10 cellular contexts compared by ENCODE assay signal in the genomic region with DNA sequence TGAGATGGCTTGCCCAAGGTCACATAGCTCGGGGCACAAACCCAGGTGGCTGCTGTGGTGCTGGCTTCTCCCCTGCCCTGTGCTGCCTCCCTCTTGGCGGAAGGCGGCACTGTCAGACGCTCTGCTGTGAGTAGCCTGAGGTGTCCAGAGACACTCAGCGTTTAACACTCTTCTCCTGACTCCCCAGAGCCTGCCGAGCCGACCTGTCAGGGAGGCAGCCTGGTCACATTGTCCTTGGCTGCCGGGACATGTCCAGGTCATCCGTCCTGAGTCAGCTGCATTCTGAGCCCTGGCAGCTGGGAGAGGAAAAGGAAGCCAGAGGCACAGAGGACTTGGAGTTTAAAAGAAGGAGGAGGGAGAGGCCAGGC. TPM values are rescaled to one million over a fixed set of nuclear protein-coding genes. Genes with fewer than 3 reads are reported as not detected.
DNase-seq lines count a peak whose midpoint lies in the region; ATAC-seq and TF ChIP-seq lines count a peak whose summit lies in the region.
"Had no signal": no experiment of that assay in that cellular context is flagged by ENCODE, and none has a peak within 500 bp of the region (broad histone marks: within the 10 kb centered on the region; RNA-seq: fewer than 3 reads in every experiment).

No MANE protein-coding gene starts in this region.

- no peak overlapping the region for H3K23ac ChIP-seq in mesenchymal stem cell (ENCODE audit: low read length in 2 of 2)

- no peak for TF ChIP-seq POLR2A in lower leg skin (IDR thresholded peaks at IDR 0.05)

- intact Hi-C loops in colonic mucosa (cut with DNase I) (no loop called here), lower leg skin (cut with DNase I; ENCODE audit: low total_unique reads) (no loop called here)

- H3K14ac ChIP-seq in mesenchymal stem cell (ENCODE audit: low read length in 2 of 2): no peak overlapping the region

- no peak overlapping the region for H2BK5ac ChIP-seq in mesenchymal stem cell (ENCODE audit: low read depth, low read length, poor library complexity, severe bottlenecking)

- H3K18ac ChIP-seq in mesenchymal stem cell (ENCODE audit: low read depth in 1 of 2, low read length in 2 of 2): no peak overlapping the region

- no peaks in the 10 kb centered on the region for H3K27me3 ChIP-seq in BJ (ENCODE audit: control insufficient read depth, insufficient read depth, low read length)
- no peaks in the 10 kb centered on the region for H3K27me3 ChIP-seq in colonic mucosa
- H3K27me3 ChIP-seq in mesenchymal stem cell (ENCODE audit: control insufficient read depth in 1 of 2, insufficient read depth in 1 of 2, low read length in 2 of 2): peaks cover 4 to 18% of the 10 kb centered on the region in 2 experiments

- no peak overlapping the region for H4K91ac ChIP-seq in mesenchymal stem cell (ENCODE audit: low read length)

- H3K4ac ChIP-seq in mesenchymal stem cell (ENCODE audit: low read depth in 1 of 2, low read length in 2 of 2): no peak overlapping the region

- H3K4me1 ChIP-seq in colonic mucosa (peaks cover 15% of the 10 kb centered on the region), mesenchymal stem cell (ENCODE audit: control insufficient read depth, insufficient read depth, low read depth, low read length) (peaks cover 21% of the 10 kb centered on the region)

- H3K4me2 ChIP-seq in mesenchymal stem cell (ENCODE audit: low read length, poor library complexity, severe bottlenecking): no peak overlapping the region

- H3K4me3 ChIP-seq in BJ (ENCODE audit: low read depth, low read length): no peak overlapping the region
- no peak overlapping the region for H3K4me3 ChIP-seq in colonic mucosa
- no peak overlapping the region for H3K4me3 ChIP-seq in mesenchymal stem cell (ENCODE audit: insufficient read depth in 1 of 2, low read depth in 1 of 2, low read length in 2 of 2)
- H3K4me3 ChIP-seq in lower leg skin (ENCODE audit: low read depth, poor library complexity, severe bottlenecking): no peak overlapping the region

- H2BK12ac ChIP-seq in mesenchymal stem cell (ENCODE audit: low read length in 2 of 2): no peak overlapping the region

- H4K8ac ChIP-seq in mesenchymal stem cell (ENCODE audit: low read length): no peak overlapping the region

- H3K9me3 ChIP-seq in colonic mucosa (no peaks in the 10 kb centered on the region), mesenchymal stem cell (ENCODE audit: control insufficient read depth, low read length) (no peaks in the 10 kb centered on the region)

- H3K9ac ChIP-seq in colonic mucosa (ENCODE audit: low read depth in 2 of 2, low read length in 2 of 2): peak overlapping the region in 1 of 2 donors; percentile 22
- no peak overlapping the region for H3K9ac ChIP-seq in mesenchymal stem cell (ENCODE audit: low read length)

- H2BK15ac ChIP-seq in mesenchymal stem cell (ENCODE audit: low read depth, poor library complexity, severe bottlenecking): no peak overlapping the region

- WGBS in mesenchymal stem cell: 43% methylated on average over 9 of the region's 9 CpGs
- 15 to 26% methylated on average over 6 to 9 of the region's 9 CpGs for WGBS in lower leg skin, 2 donors

- no peaks in the 10 kb centered on the region for H3K79me1 ChIP-seq in mesenchymal stem cell (replicated peaks; ENCODE audit: low read length, poor library complexity, severe bottlenecking)

- H2AFZ ChIP-seq in mesenchymal stem cell (ENCODE audit: low read depth, low read length): peak overlapping the region; percentile 24

- TF ChIP-seq CTCF in BJ (IDR thresholded peaks at IDR 0.05; ENCODE audit: insufficient read depth, low read depth, low read length) (peak; percentile 45), colonic mucosa (IDR thresholded peaks at IDR 0.05) (peak; percentile 38), lower leg skin (IDR thresholded peaks at IDR 0.05) (no peak)

- H3K36me3 ChIP-seq in BJ (ENCODE audit: control insufficient read depth, insufficient read depth, low read length) (no peaks in the 10 kb centered on the region), colonic mucosa (no peaks in the 10 kb centered on the region), mesenchymal stem cell (ENCODE audit: control insufficient read depth in 1 of 2, insufficient read depth in 2 of 2, low read depth in 1 of 2, low read length in 2 of 2) (no peaks in the 10 kb centered on the region)

- H2BK120ac ChIP-seq in mesenchymal stem cell (ENCODE audit: low read depth, low read length): no peak overlapping the region

- no peak overlapping the region for H2AK5ac ChIP-seq in mesenchymal stem cell (ENCODE audit: low read length, severe bottlenecking)

- CTCF ChIA-PET in BJ (lab: Yijun Ruan, JAX): interaction anchor here (1.1 to 1.9 kb wide), 5 partner anchors 8 to 85 kb away, joined by 3 to 9 read pairs (median 5); a partner anchor contains a TSS

- peak overlapping the region; percentile 33 for H3K27ac ChIP-seq in colonic mucosa
- no peak overlapping the region for H3K27ac ChIP-seq in mesenchymal stem cell (ENCODE audit: low read length, poor library complexity, severe bottlenecking)

- DNase-seq in BJ (ENCODE audit: low read depth) (no peak), NCI-H146 (lab: John Stamatoyannopoulos, UW) (peak; percentile 56), colonic mucosa (peak; percentile 66), mesenchymal stem cell (peak; percentile 14), lower leg skin (ENCODE audit: low spot score in 2 of 2) (no peak), NCI-H1694 (lab: John Stamatoyannopoulos, UW) (no peak)

- ATAC-seq in HG02610 (IDR thresholded peaks at IDR 0.05; ENCODE audit: unreplicated experiment) (no peak), GM18861 (IDR thresholded peaks at IDR 0.05; ENCODE audit: unreplicated experiment) (no peak)

- POLR2A ChIA-PET in BJ (lab: Charles Lee): no interaction called here

RNA-seq across cellular contexts. Expression of a gene that starts 4.7 kb away (rescaled TPM):
- polyA plus RNA-seq in BJ (2011; rRNA removed): not detected in 2 replicates
- not detected in 2 replicates for polyA minus RNA-seq in BJ (2011; rRNA and poly(A)+ RNA removed)
- total RNA-seq in colonic mucosa: not detected
- not detected for polyA plus RNA-seq in mesenchymal stem cell (2013, experiment 1 of 2)
- not detected for polyA plus RNA-seq in mesenchymal stem cell (2013, experiment 2 of 2)
- 1 to 10 TPM in 1 of 4 donors, under 1 TPM in 1, not detected in 2; 0.29 to 1.3 TPM for total RNA-seq in lower leg skin
- total RNA-seq: SK-MEL-5 had no signal
- polyA plus RNA-seq: neural cell had no signal

RNA-seq across cellular contexts. Expression of a gene that starts 9.1 kb away (rescaled TPM):
- polyA plus RNA-seq in BJ (2011; rRNA removed): not detected in 2 replicates
- polyA minus RNA-seq in BJ (2011; rRNA and poly(A)+ RNA removed): not detected in 2 replicates
- total RNA-seq in colonic mucosa (not detected), lower leg skin (under 1 TPM; 0.17 to 0.84 (median 0.28) TPM)
- not detected for polyA plus RNA-seq in mesenchymal stem cell (2013, experiment 1 of 2)
- not detected for polyA plus RNA-seq in mesenchymal stem cell (2013, experiment 2 of 2)
- total RNA-seq: SK-MEL-5 had no signal

RNA-seq across cellular contexts. Expression of a gene that starts 25.6 kb away (rescaled TPM):
- polyA plus RNA-seq in BJ (2011; rRNA removed): 18.4 and 20.1 TPM in 2 replicates
- polyA minus RNA-seq in BJ (2011; rRNA and poly(A)+ RNA removed): 7.6 and 16.0 TPM in 2 replicates
- total RNA-seq in colonic mucosa: 10 to 100 TPM; 45.6 to 50.7 TPM
- polyA plus RNA-seq in mesenchymal stem cell (2013, experiment 1 of 2): 15.0 TPM
- polyA plus RNA-seq in mesenchymal stem cell (2013, experiment 2 of 2): 14.2 TPM
- 100 to 1,000 TPM; 108 to 189 (median 123) TPM for total RNA-seq in lower leg skin

RNA-seq across cellular contexts. Expression of a gene that starts 35.5 kb away (rescaled TPM):
- polyA plus RNA-seq in BJ (2011; rRNA removed): 15.1 and 25.3 TPM in 2 replicates
- polyA minus RNA-seq in BJ (2011; rRNA and poly(A)+ RNA removed): 28.2 and 28.4 TPM in 2 replicates
- total RNA-seq in colonic mucosa: 100 to 1,000 TPM in 1 of 2 donors, 10 to 100 TPM in 1; 64.3 to 126 TPM
- 35.8 TPM for polyA plus RNA-seq in mesenchymal stem cell (2013, experiment 1 of 2)
- polyA plus RNA-seq in mesenchymal stem cell (2013, experiment 2 of 2): 38.5 TPM
- 10 to 100 TPM; 37.6 to 47.3 (median 45.4) TPM for total RNA-seq in lower leg skin

RNA-seq across cellular contexts. Expression of a gene that starts 55.8 kb away (rescaled TPM):
- 144 and 192 TPM in 2 replicates for polyA plus RNA-seq in BJ (2011; rRNA removed)
- polyA minus RNA-seq in BJ (2011; rRNA and poly(A)+ RNA removed): 64.4 and 112 TPM in 2 replicates
- total RNA-seq in colonic mucosa (100 to 1,000 TPM; 152 to 204 TPM), lower leg skin (100 to 1,000 TPM in 3 of 4 donors, 10 to 100 TPM in 1; 97.2 to 134 (median 107) TPM)
- 81.8 TPM for polyA plus RNA-seq in mesenchymal stem cell (2013, experiment 1 of 2)
- 78.8 TPM for polyA plus RNA-seq in mesenchymal stem cell (2013, experiment 2 of 2)

Comparison
In these comparisons a context has a peak if more than half of its experiments do, and no peak if none do; other contexts are left out.
1. DNase-seq: peak in NCI-H146 (single experiment), colonic mucosa (single experiment) and mesenchymal stem cell (single experiment); none in BJ (single experiment), lower leg skin (0 of 2) and NCI-H1694 (single experiment).
2. CTCF ChIP-seq: peak in BJ (single experiment) and colonic mucosa (single experiment); none in lower leg skin (0 of 3).